ENCODE assay signal across 17 cellular contexts in genomic region chr3:134471521-134472193, GRCh38.
DNase-seq lines count a peak whose midpoint lies in the region; ATAC-seq and TF ChIP-seq lines count a peak whose summit lies in the region.
"Had no signal": no experiment of that assay in that cellular context is flagged by ENCODE, and none has a peak within 500 bp of the region (broad histone marks: within the 10 kb centered on the region; RNA-seq: fewer than 3 reads in every experiment).

No MANE protein-coding gene starts in this region.

- H3K36me3 Mint-ChIP-seq in stimulated activated effector memory CD8-positive, alpha-beta T cell treated with anti-CD3 and anti-CD28 coated beads, Interleukin-12 subunit alpha, Interleukin-12 subunit beta, amount 100 ng/mL, for 72 hours = peaks cover 5% of the 10 kb centered on the region

- no peaks in the 10 kb centered on the region for H3K9me3 Mint-ChIP-seq in stimulated activated effector memory CD8-positive, alpha-beta T cell treated with anti-CD3 and anti-CD28 coated beads, Interleukin-12 subunit alpha, Interleukin-12 subunit beta, amount 100 ng/mL, for 72 hours
- H3K9me3 Mint-ChIP-seq: activated CD4-positive, alpha-beta memory T cell treated with anti-CD3 and anti-CD28 coated beads for 36 hours; activated T-helper 17 cell treated with anti-CD3 and anti-CD28 coated beads, Interleukin-2, amount 50 U/mL, for 72 hours; CD4-positive, alpha-beta T cell had no signal

- no peak for TF ChIP-seq CTCF in fibroblast of pulmonary artery (IDR thresholded peaks at IDR 0.05; ENCODE audit: low read length, missing control alignments)

- H3K27ac Mint-ChIP-seq in stimulated activated effector memory CD8-positive, alpha-beta T cell treated with anti-CD3 and anti-CD28 coated beads, Interleukin-12 subunit alpha, Interleukin-12 subunit beta, amount 100 ng/mL, for 72 hours = peak overlapping the region; percentile 48
- H3K27ac Mint-ChIP-seq: activated CD4-positive, alpha-beta memory T cell treated with anti-CD3 and anti-CD28 coated beads for 36 hours; activated T-helper 17 cell treated with anti-CD3 and anti-CD28 coated beads, Interleukin-2, amount 50 U/mL, for 72 hours; CD4-positive, alpha-beta T cell had no signal

- H3K4me3 Mint-ChIP-seq in stimulated activated effector memory CD8-positive, alpha-beta T cell treated with anti-CD3 and anti-CD28 coated beads, Interleukin-12 subunit alpha, Interleukin-12 subunit beta, amount 100 ng/mL, for 72 hours = no peak overlapping the region
- H3K4me3 Mint-ChIP-seq: activated CD4-positive, alpha-beta memory T cell treated with anti-CD3 and anti-CD28 coated beads for 36 hours; activated T-helper 17 cell treated with anti-CD3 and anti-CD28 coated beads, Interleukin-2, amount 50 U/mL, for 72 hours; CD4-positive, alpha-beta T cell had no signal

- no peak overlapping the region for H3K4me3 ChIP-seq in fibroblast of pulmonary artery (replicated peaks; ENCODE audit: low read depth, low read length)
- H3K4me3 ChIP-seq: SJCRH30 had no signal

- H3K4me1 Mint-ChIP-seq in stimulated activated effector memory CD8-positive, alpha-beta T cell treated with anti-CD3 and anti-CD28 coated beads, Interleukin-12 subunit alpha, Interleukin-12 subunit beta, amount 100 ng/mL, for 72 hours = no peaks in the 10 kb centered on the region
- H3K4me1 Mint-ChIP-seq: activated T-helper 17 cell treated with anti-CD3 and anti-CD28 coated beads, Interleukin-2, amount 50 U/mL, for 72 hours had no signal

- ATAC-seq in SK-N-SH treated with all-trans-retinoic acid at 6 μM for 48 hours = peak; percentile 14; the same call in 1 of the 3 replicates
- ATAC-seq in stimulated activated effector memory CD8-positive, alpha-beta T cell treated with anti-CD3 and anti-CD28 coated beads, Interleukin-12 subunit alpha, Interleukin-12 subunit beta, amount 100 ng/mL, for 72 hours = no peak
- ATAC-seq: activated T-helper 17 cell treated with anti-CD3 and anti-CD28 coated beads, Interleukin-2, amount 50 U/mL, for 72 hours; left colon had no signal

- peak; percentile 31 for DNase-seq in HPDE6-E6E7 (ENCODE audit: extremely low spot score)
- DNase-seq in fibroblast of pulmonary artery (ENCODE audit: low read depth) = peak; percentile 67
- DNase-seq in stimulated activated effector memory CD8-positive, alpha-beta T cell treated with anti-CD3 and anti-CD28 coated beads, Interleukin-12 subunit alpha, Interleukin-12 subunit beta, amount 100 ng/mL, for 72 hours (ENCODE audit: low spot score in 2 of 2) = no peak
- no peak for DNase-seq in AG08395 (ENCODE audit: low spot score)
- DNase-seq in Kasumi-1 (lab: John Stamatoyannopoulos, UW) = no peak
- DNase-seq in NK-92 treated with Interleukin-12 subunit alpha and Interleukin-12 subunit beta, amount 100 ng/mL, for 24 hours (lab: John Stamatoyannopoulos, UW) = no peak
- DNase-seq: activated CD4-positive, alpha-beta memory T cell treated with anti-CD3 and anti-CD28 coated beads for 36 hours; CD4-positive, alpha-beta T cell; effector CD4-positive, alpha-beta T cell; GDM1; glutamatergic neuron; left colon; MM.1S; stimulated activated CD4-positive, alpha-beta T cell treated with anti-CD3 and anti-CD28 coated beads, Interleukin-1b, Interleukin-23, amount 100 ng/mL, for 48 hours had no signal

TF ChIP-seq in SK-N-SH treated with all-trans-retinoic acid at 6 μM for 48 hours, 23 proteins besides CTCF, POLR2A, EP300 and RAD21:
- TF ChIP-seq ZNF8 (CRISPR knock-in tag; IDR thresholded peaks at IDR 0.05) (no peak), PPARA (CRISPR knock-in tag; IDR thresholded peaks at IDR 0.05; ENCODE audit: borderline replicate concordance) (no peak), ZC3H10 (CRISPR knock-in tag; IDR thresholded peaks at IDR 0.05) (no peak), OSR1 (CRISPR knock-in tag; IDR thresholded peaks at IDR 0.05) (no peak)

Comparison
In these comparisons a context has a peak if more than half of its experiments do, and no peak if none do; other contexts are left out.
1. DNase-seq: peak in HPDE6-E6E7 (single experiment) and fibroblast of pulmonary artery (single experiment); none in stimulated activated effector memory CD8-positive, alpha-beta T cell treated with anti-CD3 and anti-CD28 coated beads, Interleukin-12 subunit alpha, Interleukin-12 subunit beta, amount 100 ng/mL, for 72 hours (0 of 2), AG08395 (single experiment), Kasumi-1 (0 of 2) and NK-92 treated with Interleukin-12 subunit alpha and Interleukin-12 subunit beta, amount 100 ng/mL, for 24 hours (single experiment).